8 cellular contexts compared by ENCODE assay signal in the genomic region with DNA sequence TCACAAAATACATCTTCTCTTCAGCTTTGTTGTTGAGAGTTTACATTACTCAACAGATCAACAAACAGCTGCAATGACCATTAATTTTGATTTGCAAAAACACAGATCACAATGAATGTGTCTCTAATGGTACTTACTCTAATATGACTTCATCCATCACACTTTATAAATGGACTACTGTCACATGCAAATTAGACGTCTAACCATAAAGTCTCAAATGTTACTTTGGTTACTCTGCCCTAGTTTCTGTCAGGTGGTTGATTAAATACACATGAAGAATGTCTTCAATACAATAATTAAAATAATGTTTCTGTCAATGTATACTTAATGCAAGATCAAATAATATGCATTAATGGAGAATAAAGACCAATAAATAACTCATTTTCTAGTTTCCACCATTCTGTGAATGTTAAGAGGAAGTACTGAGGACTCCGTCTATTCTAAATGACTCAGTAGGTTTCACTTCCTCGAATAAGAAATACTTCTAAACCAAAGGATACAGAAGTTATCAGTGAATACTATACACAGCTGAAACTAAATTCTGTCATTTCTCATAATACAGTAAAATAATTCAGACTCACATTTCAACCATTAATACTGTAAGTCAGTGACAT.
DNase-seq lines count a peak whose midpoint lies in the region; ATAC-seq, FAIRE-seq and TF ChIP-seq lines count a peak whose summit lies in the region.

No MANE protein-coding gene starts in this region.

- peaks cover 0 to 24% (median 15%) of the 10 kb centered on the region in 6 donors for H3K4me1 ChIP-seq in spleen

- H3K27me3 Mint-ChIP-seq in activated CD4-positive, alpha-beta memory T cell treated with anti-CD3 and anti-CD28 coated beads, Interleukin-2, amount 10 ng/mL, durations not matched to agents 7 days and 5 days: no peaks in the 10 kb centered on the region
- no peaks in the 10 kb centered on the region for H3K27me3 Mint-ChIP-seq in activated CD4-positive, alpha-beta memory T cell treated with anti-CD3 and anti-CD28 coated beads for 36 hours

- H3K27ac ChIP-seq in spleen: peak overlapping the region in 6 of 8 donors; percentile 5 to 48 (median 36)

- H3K36me3 ChIP-seq in spleen: peaks cover 0 to 44% (median 24%) of the 10 kb centered on the region in 6 donors

- FAIRE-seq in frontal cortex (lab: Jason Lieb, UNC): no peak

- no peaks in the 10 kb centered on the region for H3K27me3 ChIP-seq in spleen (replicated peaks in 1 of 7)

- H3K4me3 Mint-ChIP-seq in activated CD4-positive, alpha-beta memory T cell treated with anti-CD3 and anti-CD28 coated beads, Interleukin-2, amount 10 ng/mL, durations not matched to agents 7 days and 5 days: no peak overlapping the region
- no peak overlapping the region for H3K4me3 Mint-ChIP-seq in activated CD4-positive, alpha-beta memory T cell treated with anti-CD3 and anti-CD28 coated beads for 36 hours

- peak; percentile 100 for ATAC-seq in HG02973 (IDR thresholded peaks at IDR 0.05; ENCODE audit: unreplicated experiment)

- TF ChIP-seq CTCF in spleen (IDR thresholded peaks at IDR 0.05 in 8 of 11, conservative IDR thresholded peaks at IDR 0.05 in 3 of 11): no peak

- DNase-seq in activated CD4-positive, alpha-beta memory T cell treated with anti-CD3 and anti-CD28 coated beads, Interleukin-2, amount 10 ng/mL, durations not matched to agents 7 days and 5 days: no peak
- no peak for DNase-seq in activated CD4-positive, alpha-beta memory T cell treated with anti-CD3 and anti-CD28 coated beads for 36 hours
- peak; percentile 36 for DNase-seq in SIG-M5 (lab: John Stamatoyannopoulos, UW)
- DNase-seq in spleen: no peak
- DNase-seq in stimulated activated CD4-positive, alpha-beta T cell treated with anti-CD3 and anti-CD28 coated beads, Interleukin-12 subunit alpha, Interleukin-12 subunit beta, amount 100 ng/mL, for 4 hours: no peak
- no peak for DNase-seq in frontal cortex (ENCODE audit: low spot score in 2 of 2)
- DNase-seq in NCI-H1694 (lab: John Stamatoyannopoulos, UW): no peak

- peaks cover 0 to 16% (median 15%) of the 10 kb centered on the region in 8 donors for H3K9me3 ChIP-seq in spleen

- no peak for TF ChIP-seq POLR2A in spleen (IDR thresholded peaks at IDR 0.05)

- CTCF ChIA-PET in activated CD4-positive, alpha-beta memory T cell treated with anti-CD3 and anti-CD28 coated beads, Interleukin-2, amount 10 ng/mL, durations not matched to agents 7 days and 5 days (lab: Charles Lee): no interaction called here
- CTCF ChIA-PET in activated CD4-positive, alpha-beta memory T cell treated with anti-CD3 and anti-CD28 coated beads for 36 hours (lab: Charles Lee): no interaction called here

- no peak overlapping the region for H3K4me3 ChIP-seq in spleen

- POLR2A ChIA-PET in activated CD4-positive, alpha-beta memory T cell treated with anti-CD3 and anti-CD28 coated beads, Interleukin-2, amount 10 ng/mL, durations not matched to agents 7 days and 5 days (lab: Charles Lee): no interaction called here
- POLR2A ChIA-PET in activated CD4-positive, alpha-beta memory T cell treated with anti-CD3 and anti-CD28 coated beads for 36 hours (lab: Charles Lee): no interaction called here

- H3K9me3 Mint-ChIP-seq in activated CD4-positive, alpha-beta memory T cell treated with anti-CD3 and anti-CD28 coated beads, Interleukin-2, amount 10 ng/mL, durations not matched to agents 7 days and 5 days: peaks cover 12% of the 10 kb centered on the region
- H3K9me3 Mint-ChIP-seq in activated CD4-positive, alpha-beta memory T cell treated with anti-CD3 and anti-CD28 coated beads for 36 hours: peaks cover 15% of the 10 kb centered on the region

- intact Hi-C loops in activated CD4-positive, alpha-beta memory T cell treated with anti-CD3 and anti-CD28 coated beads for 36 hours (cut with micrococcal nuclease): no loop called here
- intact Hi-C loops in spleen (cut with DNase I; ENCODE audit: low total_unique reads): no loop called here

- peaks cover 72% of the 10 kb centered on the region for H3K36me3 Mint-ChIP-seq in activated CD4-positive, alpha-beta memory T cell treated with anti-CD3 and anti-CD28 coated beads, Interleukin-2, amount 10 ng/mL, durations not matched to agents 7 days and 5 days (ENCODE audit: low read depth)
- H3K36me3 Mint-ChIP-seq in activated CD4-positive, alpha-beta memory T cell treated with anti-CD3 and anti-CD28 coated beads for 36 hours: peaks cover 57% of the 10 kb centered on the region

- peaks cover 24% of the 10 kb centered on the region for H3K4me1 Mint-ChIP-seq in activated CD4-positive, alpha-beta memory T cell treated with anti-CD3 and anti-CD28 coated beads, Interleukin-2, amount 10 ng/mL, durations not matched to agents 7 days and 5 days
- H3K4me1 Mint-ChIP-seq in activated CD4-positive, alpha-beta memory T cell treated with anti-CD3 and anti-CD28 coated beads for 36 hours (ENCODE audit: low read depth): peaks cover 14% of the 10 kb centered on the region

- 25 to 38% (median 29%) methylated on average over 3 of the region's 3 CpGs for WGBS in spleen, 5 donors

- peak overlapping the region; percentile 8 for H3K27ac Mint-ChIP-seq in activated CD4-positive, alpha-beta memory T cell treated with anti-CD3 and anti-CD28 coated beads, Interleukin-2, amount 10 ng/mL, durations not matched to agents 7 days and 5 days
- H3K27ac Mint-ChIP-seq in activated CD4-positive, alpha-beta memory T cell treated with anti-CD3 and anti-CD28 coated beads for 36 hours: no peak overlapping the region
